In genomic region chr2:55051026-55051866, GRCh38 we compare ENCODE assay signal across 8 cellular contexts. TPM values are rescaled to one million over a fixed set of nuclear protein-coding genes. Genes with fewer than 3 reads are reported as not detected.
A peak's percentile ranks its signal among the peaks of the same experiment; 100 is the strongest.
DNase-seq lines count a peak whose midpoint lies in the region; ATAC-seq and TF ChIP-seq lines count a peak whose summit lies in the region.

No MANE protein-coding gene starts in this region.

- peaks cover 18 to 34% of the 10 kb centered on the region in 2 donors for H3K4me1 ChIP-seq in adrenal gland (replicated peaks in 1 of 2)
- peaks cover 0 to 42% (median 26%) of the 10 kb centered on the region in 12 donors for H3K4me1 ChIP-seq in heart left ventricle
- peaks cover 3% of the 10 kb centered on the region for H3K4me1 ChIP-seq in ovary (ENCODE audit: insufficient read depth)

- peak overlapping the region; percentile 80 to 99 (median 98) for H3K27ac ChIP-seq in adrenal gland
- peak overlapping the region; percentile 91 to 100 (median 98) for H3K27ac ChIP-seq in heart left ventricle
- H3K27ac ChIP-seq in ovary = peak overlapping the region; percentile 89 to 92

- no peak for TF ChIP-seq EP300 in ovary (IDR thresholded peaks at IDR 0.05)

- H3K4me3 ChIP-seq in adrenal gland (peak overlapping the region in 3 of 4 donors; percentile 20 to 82 (median 50)), heart left ventricle (peak overlapping the region; percentile 38 to 95 (median 88)), ovary (peak overlapping the region; percentile 84)

- WGBS in adrenal gland, 4 donors = 19 to 26% (median 23%) methylated on average over 9 of the region's 9 CpGs
- 19 to 25% (median 24%) methylated on average over 9 of the region's 9 CpGs for WGBS in heart left ventricle, 4 donors
- 23 to 27% (median 25%) methylated on average over 9 of the region's 9 CpGs for WGBS in ovary, 3 donors

- intact Hi-C loops in adrenal gland (cut with DNase I) = no loop called here
- intact Hi-C loops in heart left ventricle (cut with DNase I) = loop anchor here in 5 of 10 donors (5.0 to 10.0 kb wide), 6 partner anchors 34 to 116 kb away; no protein-coding TSS in a partner anchor
- intact Hi-C loops in ovary (cut with DNase I) = loop anchor here in 2 of 4 donors (5.0 to 10.0 kb wide), 2 partner anchors 51 to 64 kb away; no protein-coding TSS in a partner anchor

- H3K27me3 ChIP-seq in adrenal gland (no peaks in the 10 kb centered on the region), heart left ventricle (no peaks in the 10 kb centered on the region), ovary (no peaks in the 10 kb centered on the region)

- TF ChIP-seq POLR2A in adrenal gland (IDR thresholded peaks at IDR 0.05) = peak in 1 of 2 donors; percentile 79
- no peak for TF ChIP-seq POLR2A in heart left ventricle (IDR thresholded peaks at IDR 0.05)
- TF ChIP-seq POLR2A in ovary (IDR thresholded peaks at IDR 0.05) = no peak

- H3K9me3 ChIP-seq in adrenal gland (replicated peaks in 1 of 3) (no peaks in the 10 kb centered on the region), heart left ventricle (no peaks in the 10 kb centered on the region), ovary (no peaks in the 10 kb centered on the region)

- H3K36me3 ChIP-seq in adrenal gland (replicated peaks in 1 of 2) = no peaks in the 10 kb centered on the region
- no peaks in the 10 kb centered on the region for H3K36me3 ChIP-seq in heart left ventricle
- no peaks in the 10 kb centered on the region for H3K36me3 ChIP-seq in ovary

- ATAC-seq in heart left ventricle (peak in 3 of 4 donors; percentile 1 to 38 (median 23)), HG02588 (IDR thresholded peaks at IDR 0.05; ENCODE audit: unreplicated experiment) (no peak), GM19324 (IDR thresholded peaks at IDR 0.05; ENCODE audit: low FRiP score, unreplicated experiment) (no peak)

- DNase-seq in AML-193 (lab: John Stamatoyannopoulos, UW) (peak; percentile 30 to 43), GOT3 (lab: John Stamatoyannopoulos, UW) (peak; percentile 45), adrenal gland (peak; percentile 63 to 89 (median 84)), heart left ventricle (peak; percentile 48 to 70 (median 53)), ovary (peak; percentile 57 to 82 (median 69))

- TF ChIP-seq CTCF in adrenal gland (IDR thresholded peaks at IDR 0.05) = peak in 1 of 6 experiments; percentile 2
- TF ChIP-seq CTCF in heart left ventricle (IDR thresholded peaks at IDR 0.05) = no peak
- no peak for TF ChIP-seq CTCF in ovary (IDR thresholded peaks at IDR 0.05)

TF ChIP-seq in PFSK-1, 5 proteins besides CTCF, POLR2A, EP300 and RAD21:
- TF ChIP-seq FOXP2 (optimal IDR thresholded peaks at IDR 0.05; ENCODE audit: borderline replicate concordance, extremely low read depth, extremely low read length, insufficient read depth) (no peak), SIN3A (IDR thresholded peaks at IDR 0.05; ENCODE audit: borderline replicate concordance, insufficient read depth, low read length) (peak; percentile 51; the same call in 1 of the 2 replicates)

RNA-seq across cellular contexts. Expression of gene RTN4, which starts 1.0 kb away (rescaled TPM):
- 196 TPM for polyA plus RNA-seq in PFSK-1 (2012; ENCODE audit: insufficient read length, low read depth)
- total RNA-seq in adrenal gland = 100 to 1,000 TPM; 216 to 538 (median 477) TPM
- polyA plus RNA-seq in adrenal gland = 100 to 1,000 TPM; 240 to 694 (median 266) TPM
- total RNA-seq in heart left ventricle = 100 to 1,000 TPM in 4 of 9 donors, 10 to 100 TPM in 5; 46.1 to 250 (median 95.5) TPM
- 100 to 1,000 TPM in 1 of 2 donors, 10 to 100 TPM in 1; 67.0 to 176 TPM for polyA plus RNA-seq in heart left ventricle
- 100 to 1,000 TPM; 118 to 275 (median 200) TPM for total RNA-seq in ovary
- 100 to 1,000 TPM; 110 to 334 TPM for polyA plus RNA-seq in ovary

Comparison
In these comparisons a context has a peak if more than half of its experiments do, and no peak if none do; other contexts are left out.
1. ATAC-seq: peak in heart left ventricle (3 of 4); none in HG02588 (single experiment) and GM19324 (single experiment).
2. Peak in every context shown above with its lines, with median percentiles within 50 percentile points of each other: DNase-seq, H3K27ac ChIP-seq and H3K4me3 ChIP-seq.